24 cellular contexts compared by ENCODE assay signal in the genomic region with DNA sequence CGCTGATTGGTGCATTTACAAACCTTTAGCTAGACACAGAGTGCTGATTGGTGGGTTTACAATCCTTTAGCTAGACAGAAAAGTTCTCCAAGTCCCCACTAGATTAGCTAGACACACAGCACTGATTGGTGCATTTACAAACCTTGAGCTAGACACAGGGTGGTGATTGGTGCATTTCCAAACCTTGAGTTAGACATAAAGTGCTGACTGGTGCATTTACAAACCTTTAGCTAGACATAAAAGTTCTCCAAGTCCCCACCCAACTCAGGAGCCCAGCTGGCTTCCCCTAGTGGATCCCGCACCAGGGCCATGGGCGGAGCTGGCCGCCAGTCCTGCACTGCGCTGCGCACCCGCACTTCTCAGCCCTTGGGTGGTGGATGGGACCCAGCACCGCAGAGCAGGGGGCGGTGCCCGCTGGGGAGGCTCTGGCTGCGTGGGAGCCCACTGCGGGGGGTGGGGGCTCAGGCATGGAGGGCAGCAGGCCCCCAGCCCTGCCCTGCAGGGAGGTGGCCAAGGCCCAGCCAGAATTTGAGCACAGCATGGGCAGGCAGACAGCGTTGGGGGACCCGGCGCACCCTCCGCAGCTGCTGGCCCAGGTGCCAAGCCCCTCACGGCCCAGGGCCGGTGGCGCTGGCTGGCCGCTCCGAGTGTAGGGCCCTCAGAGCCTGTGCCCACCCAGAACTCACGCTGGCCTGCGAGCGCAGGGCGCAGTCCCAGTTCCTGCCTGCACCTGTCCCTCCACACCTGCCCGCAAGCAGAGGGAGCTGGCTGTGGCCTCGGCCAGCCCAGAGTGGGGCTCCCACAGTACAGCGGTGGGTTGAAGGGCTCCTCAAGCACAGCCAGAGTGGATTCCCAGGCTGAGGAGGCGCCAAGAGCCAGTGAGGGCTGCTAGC.
"Had no signal": no experiment of that assay in that cellular context is flagged by ENCODE, and none has a peak within 500 bp of the region (broad histone marks: within the 10 kb centered on the region; RNA-seq: fewer than 3 reads in every experiment).

No MANE protein-coding gene starts in this region.

- H3K4me3 ChIP-seq: Peyer's patch, SJCRH30 had no signal

- H3K27me3 ChIP-seq: Peyer's patch, SJCRH30 had no signal

- H3K9me3 Mint-ChIP-seq: activated CD4-positive, alpha-beta T cell treated with anti-CD3 and anti-CD28 coated beads, Interleukin-2, amount 10 ng/mL, durations not matched to agents 7 days and 5 days had no signal

- DNase-seq: activated CD4-positive, alpha-beta T cell treated with anti-CD3 and anti-CD28 coated beads, Interleukin-2, amount 10 ng/mL, durations not matched to agents 7 days and 5 days; activated CD4-positive, CD25-positive, alpha-beta regulatory T cell; activated CD8-positive, alpha-beta memory T cell treated with anti-CD3 and anti-CD28 coated beads, Interleukin-2, amount 50 U/mL, for 48 hours; activated CD8-positive, alpha-beta T cell treated with anti-CD3 and anti-CD28 coated beads, Interleukin-2, amount 10 ng/mL, durations not matched to agents 7 days and 5 days; activated naive CD4-positive, alpha-beta T cell treated with Interleukin-2 at 50 U/mL for 16 hours; activated T-cell treated with anti-CD3 and anti-CD28 coated beads, Interleukin-2, amount 50 U/mL, for 1 hour; anterior cingulate cortex; cerebellar nuclear complex; Karpas-422; MM.1S; NCI-H1105; NCI-H1436; NCI-H187; NCI-H2081; NCI-H510A treated with DMSO at 0.1 percent for 48 hours; NCI-H69; NK-92 treated with Interleukin-12 subunit alpha and Interleukin-12 subunit beta, amount 100 ng/mL, for 24 hours; Right ventricle myocardium superior; SJCRH30; SK-N-SH had no signal

- H3K4me1 Mint-ChIP-seq: activated CD4-positive, alpha-beta T cell treated with anti-CD3 and anti-CD28 coated beads, Interleukin-2, amount 10 ng/mL, durations not matched to agents 7 days and 5 days had no signal

- H3K27me3 Mint-ChIP-seq: activated CD4-positive, alpha-beta T cell treated with anti-CD3 and anti-CD28 coated beads, Interleukin-2, amount 10 ng/mL, durations not matched to agents 7 days and 5 days had no signal

- H3K27ac Mint-ChIP-seq: activated CD4-positive, alpha-beta T cell treated with anti-CD3 and anti-CD28 coated beads, Interleukin-2, amount 10 ng/mL, durations not matched to agents 7 days and 5 days; activated CD8-positive, alpha-beta T cell treated with anti-CD3 and anti-CD28 coated beads, Interleukin-2, amount 10 ng/mL, durations not matched to agents 7 days and 5 days; activated naive CD4-positive, alpha-beta T cell treated with anti-CD3 and anti-CD28 coated beads, Interleukin-2, amount 50 U/mL, for 72 hours had no signal

- H3K4me1 ChIP-seq: Peyer's patch, SJCRH30 had no signal

- H3K9me3 ChIP-seq: SJCRH30, SK-N-SH had no signal

- H3K4me2 ChIP-seq: SK-N-SH had no signal

- H3K36me3 Mint-ChIP-seq: activated naive CD4-positive, alpha-beta T cell treated with anti-CD3 and anti-CD28 coated beads, Interleukin-2, amount 50 U/mL, for 72 hours had no signal

- H3K36me3 ChIP-seq: Peyer's patch, SJCRH30 had no signal

- H3K4me3 Mint-ChIP-seq: activated CD4-positive, alpha-beta T cell treated with anti-CD3 and anti-CD28 coated beads, Interleukin-2, amount 10 ng/mL, durations not matched to agents 7 days and 5 days; activated CD8-positive, alpha-beta T cell treated with anti-CD3 and anti-CD28 coated beads, Interleukin-2, amount 10 ng/mL, durations not matched to agents 7 days and 5 days had no signal

- H3K27ac ChIP-seq: Peyer's patch, RWPE1, SJCRH30, VCaP had no signal

- ATAC-seq: activated CD8-positive, alpha-beta T cell treated with anti-CD3 and anti-CD28 coated beads, Interleukin-2, amount 10 ng/mL, durations not matched to agents 7 days and 5 days; activated naive CD4-positive, alpha-beta T cell treated with anti-CD3 and anti-CD28 coated beads, Interleukin-2, amount 50 U/mL, for 72 hours had no signal

- H3K9ac ChIP-seq: SK-N-SH had no signal
